In the genomic region with DNA sequence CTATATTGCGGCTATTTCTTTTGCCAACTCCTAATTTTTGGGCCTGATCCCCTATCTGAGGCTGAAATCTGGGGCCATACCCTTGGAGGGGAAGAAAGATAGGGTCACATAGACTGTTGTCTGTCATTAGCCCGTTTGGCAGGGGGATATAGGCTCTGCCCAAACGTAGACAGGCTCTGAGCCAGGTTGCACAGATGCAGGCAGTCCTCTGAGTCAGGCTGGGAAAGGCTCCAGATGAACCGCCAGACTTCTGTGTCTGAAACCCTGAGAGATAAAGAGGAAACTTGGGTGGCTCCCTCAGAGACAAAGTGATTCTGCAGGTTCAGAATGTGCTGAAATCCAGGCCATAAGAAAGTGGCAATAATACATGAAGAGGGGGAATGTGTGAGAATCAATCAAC, we compare ENCODE assay signal across 1 cellular context.
A peak's percentile ranks its signal among the peaks of the same experiment; 100 is the strongest.
TF ChIP-seq lines count a peak whose summit lies in the region.

No MANE protein-coding gene starts in this region.

TF ChIP-seq in K562, 482 proteins besides CTCF, POLR2A, EP300 and RAD21 (continued from another document and continues in another):
- no peak for TF ChIP-seq CREB5 (CRISPR knock-in tag; IDR thresholded peaks at IDR 0.05)
- TF ChIP-seq PYGO2 (tag; IDR thresholded peaks at IDR 0.05), result no peak
- TF ChIP-seq NUFIP1 (IDR thresholded peaks at IDR 0.05; ENCODE audit: partially characterized antibody), result no peak
- TF ChIP-seq, protein P1, sequence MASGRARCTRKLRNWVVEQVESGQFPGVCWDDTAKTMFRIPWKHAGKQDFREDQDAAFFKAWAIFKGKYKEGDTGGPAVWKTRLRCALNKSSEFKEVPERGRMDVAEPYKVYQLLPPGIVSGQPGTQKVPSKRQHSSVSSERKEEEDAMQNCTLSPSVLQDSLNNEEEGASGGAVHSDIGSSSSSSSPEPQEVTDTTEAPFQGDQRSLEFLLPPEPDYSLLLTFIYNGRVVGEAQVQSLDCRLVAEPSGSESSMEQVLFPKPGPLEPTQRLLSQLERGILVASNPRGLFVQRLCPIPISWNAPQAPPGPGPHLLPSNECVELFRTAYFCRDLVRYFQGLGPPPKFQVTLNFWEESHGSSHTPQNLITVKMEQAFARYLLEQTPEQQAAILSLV (tag; IDR thresholded peaks at IDR 0.05), result no peak
- TF ChIP-seq CHCHD3 (CRISPR knock-in tag; IDR thresholded peaks at IDR 0.05), result no peak
- no peak for TF ChIP-seq ZNF174 (CRISPR knock-in tag; IDR thresholded peaks at IDR 0.05)
- no peak for TF ChIP-seq COPS2 (conservative IDR thresholded peaks at IDR 0.05)
- TF ChIP-seq MAFG (tag; conservative IDR thresholded peaks at IDR 0.05), result no peak
- peak; percentile 60 for TF ChIP-seq CREM (IDR thresholded peaks at IDR 0.05; ENCODE audit: low read depth)
- TF ChIP-seq TAF9B (IDR thresholded peaks at IDR 0.05; ENCODE audit: partially characterized antibody), result no peak
- no peak for TF ChIP-seq ETV1 (tag; conservative IDR thresholded peaks at IDR 0.05; ENCODE audit: low read depth)
- TF ChIP-seq SOX6 (IDR thresholded peaks at IDR 0.05), result peak; percentile 54
- no peak for TF ChIP-seq FOXO4 (CRISPR knock-in tag; IDR thresholded peaks at IDR 0.05)
- TF ChIP-seq ZNF124 (CRISPR knock-in tag; IDR thresholded peaks at IDR 0.05), result no peak
- no peak for TF ChIP-seq ZKSCAN8 (CRISPR knock-in tag; IDR thresholded peaks at IDR 0.05)
- TF ChIP-seq KHSRP (IDR thresholded peaks at IDR 0.05), result no peak
- no peak for TF ChIP-seq ZNF212 (CRISPR knock-in tag; IDR thresholded peaks at IDR 0.05)
- peak; percentile 31; the same call in 1 of the 2 replicates for TF ChIP-seq ZEB2 (IDR thresholded peaks at IDR 0.05)
- TF ChIP-seq ELF2 (CRISPR knock-in tag; IDR thresholded peaks at IDR 0.05), result no peak
- no peak for TF ChIP-seq L3MBTL2 (IDR thresholded peaks at IDR 0.05)
- no peak for TF ChIP-seq THAP12 (CRISPR knock-in tag; IDR thresholded peaks at IDR 0.05)
- no peak for TF ChIP-seq EZH2 (IDR thresholded peaks at IDR 0.05; ENCODE audit: borderline replicate concordance, low read depth, low read length)
- TF ChIP-seq MTA1 (IDR thresholded peaks at IDR 0.05; ENCODE audit: borderline replicate concordance), result no peak
- no peak for TF ChIP-seq MEF2D (tag; conservative IDR thresholded peaks at IDR 0.05; ENCODE audit: low read depth)
- TF ChIP-seq HNRNPL (IDR thresholded peaks at IDR 0.05; ENCODE audit: low read depth, low read length), result no peak
- TF ChIP-seq SLC30A9 (CRISPR knock-in tag; IDR thresholded peaks at IDR 0.05), result no peak
- TF ChIP-seq TRIM28 (IDR thresholded peaks at IDR 0.05), result no peak
- no peak for TF ChIP-seq ARHGAP35 (IDR thresholded peaks at IDR 0.05; ENCODE audit: partially characterized antibody)
- peak; percentile 80 for TF ChIP-seq TEAD4 (IDR thresholded peaks at IDR 0.05; ENCODE audit: low read length)
- no peak for TF ChIP-seq TEAD4 (CRISPR knock-in tag; IDR thresholded peaks at IDR 0.05; ENCODE audit: borderline replicate concordance)
- TF ChIP-seq ZNF324 (CRISPR knock-in tag; IDR thresholded peaks at IDR 0.05), result no peak
- TF ChIP-seq ESRRA (IDR thresholded peaks at IDR 0.05; ENCODE audit: borderline replicate concordance, low read depth), result peak; percentile 25; the same call in 1 of the 2 replicates
- no peak for TF ChIP-seq ZNF551 (CRISPR knock-in tag; IDR thresholded peaks at IDR 0.05)
- no peak for TF ChIP-seq PRPF4 (IDR thresholded peaks at IDR 0.05; ENCODE audit: insufficient read depth, low read depth, low read length, poor library complexity, severe bottlenecking)
- peak; percentile 80 for TF ChIP-seq KLF16 (IDR thresholded peaks at IDR 0.05)
- no peak for TF ChIP-seq NONO (IDR thresholded peaks at IDR 0.05; ENCODE audit: low read depth in 2 of 2, low read length in 1 of 2)
- TF ChIP-seq MTA3 (IDR thresholded peaks at IDR 0.05; ENCODE audit: borderline replicate concordance), result peak; percentile 49; the same call in 1 of the 2 replicates
- TF ChIP-seq MED1 (CRISPR knock-in tag; IDR thresholded peaks at IDR 0.05; ENCODE audit: borderline replicate concordance), result no peak
- no peak for TF ChIP-seq ELF1 (tag; IDR thresholded peaks at IDR 0.05)
- no peak for TF ChIP-seq XRCC3 (IDR thresholded peaks at IDR 0.05)
- TF ChIP-seq CXXC5 (CRISPR knock-in tag; IDR thresholded peaks at IDR 0.05), result no peak
- peak; percentile 56 for TF ChIP-seq MTA2 (IDR thresholded peaks at IDR 0.05; ENCODE audit: low read depth)
- TF ChIP-seq, protein P2, sequence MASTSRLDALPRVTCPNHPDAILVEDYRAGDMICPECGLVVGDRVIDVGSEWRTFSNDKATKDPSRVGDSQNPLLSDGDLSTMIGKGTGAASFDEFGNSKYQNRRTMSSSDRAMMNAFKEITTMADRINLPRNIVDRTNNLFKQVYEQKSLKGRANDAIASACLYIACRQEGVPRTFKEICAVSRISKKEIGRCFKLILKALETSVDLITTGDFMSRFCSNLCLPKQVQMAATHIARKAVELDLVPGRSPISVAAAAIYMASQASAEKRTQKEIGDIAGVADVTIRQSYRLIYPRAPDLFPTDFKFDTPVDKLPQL (IDR thresholded peaks at IDR 0.05; ENCODE audit: extremely low read depth, insufficient read length), result no peak
- TF ChIP-seq TCFL5 (CRISPR knock-in tag; conservative IDR thresholded peaks at IDR 0.05), result no peak
- TF ChIP-seq FOXP1 (CRISPR knock-in tag; IDR thresholded peaks at IDR 0.05), result no peak
- TF ChIP-seq GABPB1 (CRISPR knock-in tag; IDR thresholded peaks at IDR 0.05), result no peak; the same call in 1 of the 2 replicates
- no peak for TF ChIP-seq HEY1 (CRISPR knock-in tag; IDR thresholded peaks at IDR 0.05; ENCODE audit: borderline replicate concordance)
- 0 out of 2 replicates have a peak, but pooled peaks have one; percentile 38 for TF ChIP-seq ETV5 (CRISPR knock-in tag; IDR thresholded peaks at IDR 0.05; ENCODE audit: low read depth)
- TF ChIP-seq MLLT1 (IDR thresholded peaks at IDR 0.05), result peak in 1 of 2 experiments; percentile 57; a peak in 1 of 4 replicates
- TF ChIP-seq ZNF277 (CRISPR knock-in tag; IDR thresholded peaks at IDR 0.05; ENCODE audit: borderline replicate concordance), result no peak
- TF ChIP-seq GATAD2A (IDR thresholded peaks at IDR 0.05), result 0 out of 2 replicates have a peak, but pooled peaks have one; percentile 16
- TF ChIP-seq KLF13 (tag; IDR thresholded peaks at IDR 0.05; ENCODE audit: borderline replicate concordance, low read depth), result no peak
- no peak for TF ChIP-seq ZNF586 (CRISPR knock-in tag; conservative IDR thresholded peaks at IDR 0.05)
- TF ChIP-seq, protein P3, sequence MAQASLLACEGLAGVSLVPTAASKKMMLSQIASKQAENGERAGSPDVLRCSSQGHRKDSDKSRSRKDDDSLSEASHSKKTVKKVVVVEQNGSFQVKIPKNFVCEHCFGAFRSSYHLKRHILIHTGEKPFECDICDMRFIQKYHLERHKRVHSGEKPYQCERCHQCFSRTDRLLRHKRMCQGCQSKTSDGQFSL (CRISPR knock-in tag; IDR thresholded peaks at IDR 0.05), result no peak
- TF ChIP-seq, protein P3 (tag; IDR thresholded peaks at IDR 0.05), result no peak
- TF ChIP-seq KDM2B (CRISPR knock-in tag; IDR thresholded peaks at IDR 0.05), result no peak
- TF ChIP-seq NR2C1 (IDR thresholded peaks at IDR 0.05), result no peak
- no peak for TF ChIP-seq NR2C1 (tag; IDR thresholded peaks at IDR 0.05)
- TF ChIP-seq TCF15 (CRISPR knock-in tag; IDR thresholded peaks at IDR 0.05), result no peak
- TF ChIP-seq ZNF280B (CRISPR knock-in tag; IDR thresholded peaks at IDR 0.05), result no peak
- TF ChIP-seq CBX5 (IDR thresholded peaks at IDR 0.05; ENCODE audit: borderline replicate concordance, low read depth), result no peak
- no peak for TF ChIP-seq NFRKB (IDR thresholded peaks at IDR 0.05; ENCODE audit: low read depth)
- TF ChIP-seq PTRF (tag; IDR thresholded peaks at IDR 0.05), result no peak
- TF ChIP-seq GATA2 (CRISPR knock-in tag; IDR thresholded peaks at IDR 0.05), result peak; percentile 72; the same call in 1 of the 2 replicates
- no peak for TF ChIP-seq NR3C1 (CRISPR knock-in tag; IDR thresholded peaks at IDR 0.05)
- TF ChIP-seq MCM2 (IDR thresholded peaks at IDR 0.05; ENCODE audit: low read depth), result no peak
